Comparison of ENCODE assay signal across 1 cellular context in the genomic region with DNA sequence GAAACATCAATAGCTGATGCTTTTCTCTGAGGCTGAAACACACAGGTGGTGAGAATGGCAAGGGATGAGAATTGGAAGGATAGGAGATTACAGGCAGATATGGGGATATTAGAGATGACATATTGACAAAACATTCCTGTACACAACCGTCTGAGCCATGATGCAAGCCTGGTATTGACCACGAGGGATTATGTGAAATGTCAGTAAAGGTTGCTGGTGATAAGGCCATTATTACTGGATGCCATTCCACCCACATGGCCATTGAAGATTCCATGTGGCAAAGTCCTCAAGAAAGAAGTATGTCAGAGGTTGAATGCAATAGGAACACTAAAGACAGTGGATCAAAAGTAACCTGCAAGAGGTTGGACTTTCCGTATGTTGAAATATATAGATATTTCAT.
TF ChIP-seq lines count a peak whose summit lies in the region.

No MANE protein-coding gene starts in this region.

TF ChIP-seq in IMR-90, 13 proteins besides CTCF, POLR2A, EP300 and RAD21 (continued from another document):
- no peak for TF ChIP-seq CHD1 (IDR thresholded peaks at IDR 0.05; ENCODE audit: low read depth, low read length)
